In genomic region chr6:15264902-15265761, GRCh38 we compare ENCODE assay signal across 8 cellular contexts. TPM values are rescaled to one million over a fixed set of nuclear protein-coding genes. Genes with fewer than 3 reads are reported as not detected.
DNase-seq lines count a peak whose midpoint lies in the region; ATAC-seq and TF ChIP-seq lines count a peak whose summit lies in the region.

No MANE protein-coding gene starts in this region.

- H3K4me1 Mint-ChIP-seq in effector memory CD8-positive, alpha-beta T cell (ENCODE audit: low read depth in 2 of 2), result peaks cover 58 to 70% of the 10 kb centered on the region in 2 donors

- no peak for DNase-seq in Right ventricle myocardium inferior (ENCODE audit: missing footprints)
- DNase-seq in cardiac septum (ENCODE audit: low spot score), result no peak
- peak in 1 of 4 donors; percentile 21 for DNase-seq in body of pancreas
- DNase-seq in lower lobe of right lung, result peak; percentile 46
- no peak for DNase-seq in COLO829 (ENCODE audit: low spot score)
- no peak for DNase-seq in effector memory CD8-positive, alpha-beta T cell
- no peak for DNase-seq in PC-9

- no peak overlapping the region for H2AFZ ChIP-seq in PC-9

- peaks cover 84% of the 10 kb centered on the region for H4K20me1 ChIP-seq in PC-9 (ENCODE audit: insufficient read depth)

- H3F3A ChIP-seq in PC-9 (ENCODE audit: insufficient read depth, low read depth), result 0 out of 2 replicates have a peak, but pooled peaks cover 5% of the 10 kb centered on the region

- peak overlapping the region in 1 of 2 donors; percentile 55 for H3K27ac Mint-ChIP-seq in effector memory CD8-positive, alpha-beta T cell

- H3K9me3 ChIP-seq in body of pancreas (no peaks in the 10 kb centered on the region), lower lobe of right lung (no peaks in the 10 kb centered on the region), PC-9 (ENCODE audit: insufficient read depth, low read depth) (no peaks in the 10 kb centered on the region)

- H3K4me3 ChIP-seq in body of pancreas, result no peak overlapping the region
- H3K4me3 ChIP-seq in lower lobe of right lung, result no peak overlapping the region
- no peak overlapping the region for H3K4me3 ChIP-seq in PC-9

- peaks cover 100% of the 10 kb centered on the region for H3K79me2 ChIP-seq in PC-9 (ENCODE audit: low read depth)

- H3K27me3 ChIP-seq in body of pancreas (no peaks in the 10 kb centered on the region), lower lobe of right lung (ENCODE audit: low read depth) (no peaks in the 10 kb centered on the region), PC-9 (ENCODE audit: insufficient read depth, low read depth) (no peaks in the 10 kb centered on the region)

- no peaks in the 10 kb centered on the region for H3K9me3 Mint-ChIP-seq in effector memory CD8-positive, alpha-beta T cell

- TF ChIP-seq CTCF in body of pancreas (IDR thresholded peaks at IDR 0.05) (no peak), lower lobe of right lung (IDR thresholded peaks at IDR 0.05) (no peak), PC-9 (conservative IDR thresholded peaks at IDR 0.05) (no peak)

- peaks cover 51% of the 10 kb centered on the region for H3K4me1 ChIP-seq in body of pancreas
- H3K4me1 ChIP-seq in lower lobe of right lung, result peaks cover 77% of the 10 kb centered on the region
- 0 out of 2 replicates have a peak, but pooled peaks cover 13% of the 10 kb centered on the region for H3K4me1 ChIP-seq in PC-9 (replicated peaks; ENCODE audit: insufficient read depth)

- H3K36me3 Mint-ChIP-seq in effector memory CD8-positive, alpha-beta T cell (ENCODE audit: insufficient read depth), result peaks cover 8% of the 10 kb centered on the region

- H3K4me2 ChIP-seq in PC-9, result no peak overlapping the region

- POLR2A ChIA-PET in PC-9 (lab: Charles Lee; ENCODE audit: unreplicated experiment), result interaction anchor here (0.6 kb wide), 1 partner anchor 578 kb away, joined by 4 read pairs; no protein-coding TSS in a partner anchor

- peak; percentile 77 for ATAC-seq in Right ventricle myocardium inferior
- peak; percentile 34 for ATAC-seq in body of pancreas
- ATAC-seq in lower lobe of right lung, result peak; percentile 20 to 28
- ATAC-seq in HG02884 (IDR thresholded peaks at IDR 0.05; ENCODE audit: unreplicated experiment), result no peak
- no peak for ATAC-seq in effector memory CD8-positive, alpha-beta T cell (replicated peaks)

- 30 to 32% methylated on average over 7 of the region's 7 CpGs for WGBS in body of pancreas, 2 donors

- no TSS peak for BruUV-seq in PC-9 (replicated peaks; lab: Mats Ljungman, UMichigan)

- intact Hi-C loops in Right ventricle myocardium inferior (cut with DNase I) (loop anchor here (5.0 kb wide), 1 partner anchor 47 kb away; no protein-coding TSS in a partner anchor), cardiac septum (cut with DNase I) (no loop called here), body of pancreas (cut with DNase I) (no loop called here), lower lobe of right lung (cut with DNase I) (no loop called here), PC-9 (cut with micrococcal nuclease; ENCODE audit: unreplicated experiment) (no loop called here)

- H3K36me3 ChIP-seq in body of pancreas (replicated peaks in 1 of 2; ENCODE audit: insufficient read depth in 1 of 2, low read depth in 2 of 2) (no peaks in the 10 kb centered on the region), lower lobe of right lung (no peaks in the 10 kb centered on the region), PC-9 (ENCODE audit: low read depth) (peaks cover 5% of the 10 kb centered on the region; the same call in 1 of the 2 replicates)

- CTCF ChIA-PET in PC-9 (lab: Charles Lee), result no interaction called here

- H3K9me2 ChIP-seq in PC-9 (ENCODE audit: insufficient read depth), result no peaks in the 10 kb centered on the region

- no peak for TF ChIP-seq POLR2A in body of pancreas (IDR thresholded peaks at IDR 0.05)

- H3K4me3 Mint-ChIP-seq in effector memory CD8-positive, alpha-beta T cell, result no peak overlapping the region

- H3K27me3 Mint-ChIP-seq in effector memory CD8-positive, alpha-beta T cell, result no peaks in the 10 kb centered on the region

- H3K27ac ChIP-seq in body of pancreas (peak overlapping the region in 2 of 4 donors; percentile 26 to 48), lower lobe of right lung (no peak overlapping the region), PC-9 (no peak overlapping the region)

RNA-seq across cellular contexts. Expression of gene JARID2, which starts 19.3 kb away (rescaled TPM):
- 8.4 TPM for total RNA-seq in Right ventricle myocardium inferior
- total RNA-seq in cardiac septum, result 4.5 TPM
- total RNA-seq in body of pancreas, result 1 to 10 TPM; 3.6 to 4.6 TPM
- 16.0 TPM for total RNA-seq in lower lobe of right lung
- total RNA-seq in PC-9 (2021), result 31.1 and 35.0 TPM in 2 replicates

Comparison
In these comparisons a context has a peak if more than half of its experiments do, and no peak if none do; other contexts are left out.
1. ATAC-seq: peak in Right ventricle myocardium inferior (single experiment), body of pancreas (single experiment) and lower lobe of right lung (2 of 2); none in HG02884 (single experiment) and effector memory CD8-positive, alpha-beta T cell (single experiment).